Comparison of ENCODE assay signal across 18 cellular contexts in the genomic region with DNA sequence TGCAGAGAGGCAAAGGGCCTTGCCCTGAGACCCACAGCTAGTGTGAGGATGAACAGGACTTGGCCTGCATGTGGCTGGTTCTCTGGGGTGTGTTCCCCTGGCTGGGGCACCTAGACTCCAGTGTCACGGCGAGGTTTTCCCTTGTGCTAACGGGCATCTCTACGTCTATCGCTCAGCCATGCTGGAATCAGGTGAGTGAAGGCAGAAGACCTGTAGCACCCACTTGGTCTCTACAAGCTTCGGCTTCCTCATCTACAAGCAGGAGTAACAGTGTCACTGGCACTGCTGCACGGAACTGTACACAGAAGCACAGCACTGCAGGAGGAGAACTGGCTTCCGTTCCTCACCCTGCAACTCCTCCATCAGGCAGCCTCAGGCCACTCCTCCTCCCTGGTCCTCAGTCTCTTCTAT. TPM values are rescaled to one million over a fixed set of nuclear protein-coding genes. Genes with fewer than 3 reads are reported as not detected.
DNase-seq lines count a peak whose midpoint lies in the region; ATAC-seq and TF ChIP-seq lines count a peak whose summit lies in the region.
"Had no signal": no experiment of that assay in that cellular context is flagged by ENCODE, and none has a peak within 500 bp of the region (broad histone marks: within the 10 kb centered on the region; RNA-seq: fewer than 3 reads in every experiment).

No MANE protein-coding gene starts in this region.

- H3K9me3 ChIP-seq in adrenal gland (replicated peaks in 1 of 3) (no peaks in the 10 kb centered on the region), gastroesophageal sphincter (no peaks in the 10 kb centered on the region), muscle layer of colon (ENCODE audit: low read length) (no peaks in the 10 kb centered on the region), thyroid gland (no peaks in the 10 kb centered on the region)
- no peaks in the 10 kb centered on the region for H3K9me3 ChIP-seq in CD4-positive, alpha-beta memory T cell (ENCODE audit: control insufficient read depth in 1 of 2, low read length in 2 of 2)
- H3K9me3 ChIP-seq: body of pancreas had no signal

- CTCF ChIA-PET in CD4-positive, alpha-beta memory T cell (lab: Charles Lee; ENCODE audit: partially characterized antibody), result no interaction called here

- no peaks in the 10 kb centered on the region for H3K27me3 Mint-ChIP-seq in CD4-positive, alpha-beta memory T cell
- H3K27me3 Mint-ChIP-seq: activated CD4-positive, alpha-beta memory T cell treated with anti-CD3 and anti-CD28 coated beads, Interleukin-2, amount 10 ng/mL, durations not matched to agents 7 days and 5 days; B cell; stimulated activated naive CD8-positive, alpha-beta T cell treated with anti-CD3 and anti-CD28 coated beads, Interleukin-15, Interleukin-2, amounts not matched to agents 100 ng/mL and 50 ng/mL, for 24 hours had no signal

- H3K27ac Mint-ChIP-seq in CD4-positive, alpha-beta memory T cell, result no peak overlapping the region
- H3K27ac Mint-ChIP-seq: activated CD4-positive, alpha-beta memory T cell treated with anti-CD3 and anti-CD28 coated beads, Interleukin-2, amount 10 ng/mL, durations not matched to agents 7 days and 5 days; B cell; natural killer cell; stimulated activated naive CD8-positive, alpha-beta T cell treated with anti-CD3 and anti-CD28 coated beads, Interleukin-15, Interleukin-2, amounts not matched to agents 100 ng/mL and 50 ng/mL, for 24 hours had no signal

- no peaks in the 10 kb centered on the region for H3K27me3 ChIP-seq in adrenal gland
- no peaks in the 10 kb centered on the region for H3K27me3 ChIP-seq in gastroesophageal sphincter
- no peaks in the 10 kb centered on the region for H3K27me3 ChIP-seq in muscle layer of colon (ENCODE audit: control insufficient read depth in 1 of 2, insufficient read depth in 2 of 2, low read length in 2 of 2)
- no peaks in the 10 kb centered on the region for H3K27me3 ChIP-seq in thyroid gland
- H3K27me3 ChIP-seq in CD4-positive, alpha-beta memory T cell (ENCODE audit: insufficient read depth, low read length), result no peaks in the 10 kb centered on the region
- H3K27me3 ChIP-seq: body of pancreas had no signal

- POLR2A ChIA-PET in CD4-positive, alpha-beta memory T cell (lab: Charles Lee; ENCODE audit: partially characterized antibody), result no interaction called here

- TF ChIP-seq CTCF in adrenal gland (IDR thresholded peaks at IDR 0.05), result no peak
- no peak for TF ChIP-seq CTCF in gastroesophageal sphincter (IDR thresholded peaks at IDR 0.05)
- TF ChIP-seq CTCF in thyroid gland (IDR thresholded peaks at IDR 0.05), result no peak

- no peak overlapping the region for H3K4me3 Mint-ChIP-seq in CD4-positive, alpha-beta memory T cell
- H3K4me3 Mint-ChIP-seq: activated CD4-positive, alpha-beta memory T cell treated with anti-CD3 and anti-CD28 coated beads, Interleukin-2, amount 10 ng/mL, durations not matched to agents 7 days and 5 days; B cell; natural killer cell; stimulated activated naive CD8-positive, alpha-beta T cell treated with anti-CD3 and anti-CD28 coated beads, Interleukin-15, Interleukin-2, amounts not matched to agents 100 ng/mL and 50 ng/mL, for 24 hours had no signal

- H3K27ac ChIP-seq in adrenal gland, result peak overlapping the region in 4 of 5 donors; percentile 90 to 99 (median 95)
- H3K27ac ChIP-seq in gastroesophageal sphincter, result peak overlapping the region; percentile 89 to 99 (median 98)
- peak overlapping the region; percentile 99 for H3K27ac ChIP-seq in muscle layer of colon (ENCODE audit: low read depth, low read length)
- H3K27ac ChIP-seq in thyroid gland, result peak overlapping the region; percentile 95 to 100 (median 99)
- no peak overlapping the region for H3K27ac ChIP-seq in CD4-positive, alpha-beta memory T cell (ENCODE audit: low read depth, low read length)

- no peaks in the 10 kb centered on the region for H3K9me3 Mint-ChIP-seq in CD4-positive, alpha-beta memory T cell
- H3K9me3 Mint-ChIP-seq: activated CD4-positive, alpha-beta memory T cell treated with anti-CD3 and anti-CD28 coated beads, Interleukin-2, amount 10 ng/mL, durations not matched to agents 7 days and 5 days; natural killer cell; stimulated activated naive CD8-positive, alpha-beta T cell treated with anti-CD3 and anti-CD28 coated beads, Interleukin-15, Interleukin-2, amounts not matched to agents 100 ng/mL and 50 ng/mL, for 24 hours had no signal

- no peaks in the 10 kb centered on the region for H3K4me1 Mint-ChIP-seq in CD4-positive, alpha-beta memory T cell
- H3K4me1 Mint-ChIP-seq: activated CD4-positive, alpha-beta memory T cell treated with anti-CD3 and anti-CD28 coated beads, Interleukin-2, amount 10 ng/mL, durations not matched to agents 7 days and 5 days; B cell had no signal

- no peak for ATAC-seq in gastroesophageal sphincter
- ATAC-seq in HG02938 (IDR thresholded peaks at IDR 0.05; ENCODE audit: unreplicated experiment), result no peak
- ATAC-seq: body of pancreas had no signal

- WGBS in adrenal gland, 4 donors, result 77 to 92% (median 91%) methylated on average over 3 to 8 of the region's 8 CpGs
- WGBS in gastroesophageal sphincter (ENCODE audit: low coverage in 1 of 2), 2 donors, result 69 to 89% methylated on average over 5 to 7 of the region's 8 CpGs
- 95 to 97% methylated on average over 8 of the region's 8 CpGs for WGBS in thyroid gland, 2 donors

- peak overlapping the region; percentile 15 for H3K9ac ChIP-seq in muscle layer of colon (ENCODE audit: low read length)

- TF ChIP-seq EP300 in gastroesophageal sphincter (IDR thresholded peaks at IDR 0.05), result no peak

- H3K4me1 ChIP-seq in adrenal gland (replicated peaks in 1 of 2) (peaks cover 35 to 77% of the 10 kb centered on the region in 2 donors), gastroesophageal sphincter (peaks cover 15 to 94% (median 51%) of the 10 kb centered on the region in 3 donors), muscle layer of colon (ENCODE audit: insufficient read depth, low read length) (peaks cover 60% of the 10 kb centered on the region), thyroid gland (peaks cover 38 to 53% of the 10 kb centered on the region in 2 donors)
- H3K4me1 ChIP-seq in CD4-positive, alpha-beta memory T cell (ENCODE audit: insufficient read depth, low read length), result no peaks in the 10 kb centered on the region

- H3K36me3 ChIP-seq in adrenal gland (replicated peaks in 1 of 2) (peaks cover 0 to 31% of the 10 kb centered on the region in 2 donors), gastroesophageal sphincter (peaks cover 0 to 57% of the 10 kb centered on the region in 2 donors), muscle layer of colon (ENCODE audit: insufficient read depth, low read length) (peaks cover 63% of the 10 kb centered on the region), thyroid gland (peaks cover 19 to 25% of the 10 kb centered on the region in 2 donors)
- H3K36me3 ChIP-seq in CD4-positive, alpha-beta memory T cell (ENCODE audit: insufficient read depth, low read length), result peaks cover 36% of the 10 kb centered on the region

- H3K4me3 ChIP-seq in adrenal gland (no peak overlapping the region), gastroesophageal sphincter (no peak overlapping the region), muscle layer of colon (ENCODE audit: low read depth in 1 of 2, low read length in 2 of 2) (no peak overlapping the region), thyroid gland (replicated peaks in 1 of 3) (no peak overlapping the region)
- H3K4me3 ChIP-seq in CD4-positive, alpha-beta memory T cell (ENCODE audit: low read length in 2 of 2), result no peak overlapping the region
- H3K4me3 ChIP-seq: body of pancreas had no signal

- TF ChIP-seq POLR2A in adrenal gland (IDR thresholded peaks at IDR 0.05) (no peak), gastroesophageal sphincter (IDR thresholded peaks at IDR 0.05) (no peak), thyroid gland (IDR thresholded peaks at IDR 0.05) (no peak)

- DNase-seq in adrenal gland, result peak in 3 of 7 donors; percentile 10 to 49 (median 13)
- DNase-seq in thyroid gland, result peak in 1 of 2 donors; percentile 4
- DNase-seq in NCI-H748 treated with DMSO at 0.1 percent for 48 hours (lab: John Stamatoyannopoulos, UW), result no peak
- no peak for DNase-seq in GM19240 (ENCODE audit: insufficient read length, low spot score)
- no peak for DNase-seq in CD4-positive, alpha-beta memory T cell
- DNase-seq: activated CD4-positive, alpha-beta memory T cell treated with anti-CD3 and anti-CD28 coated beads, Interleukin-2, amount 10 ng/mL, durations not matched to agents 7 days and 5 days; DMS 273 treated with DMSO at 0.1 percent for 48 hours; H7; Kasumi-1; natural killer cell; NCI-H1930; RPMI8226 had no signal

- intact Hi-C loops in adrenal gland (cut with DNase I), result no loop called here
- intact Hi-C loops in thyroid gland (cut with DNase I), result no loop called here
- intact Hi-C loops in CD4-positive, alpha-beta memory T cell (cut with micrococcal nuclease), result no loop called here

- H3K36me3 Mint-ChIP-seq in CD4-positive, alpha-beta memory T cell, result peaks cover 37 to 45% of the 10 kb centered on the region in 2 donors

RNA-seq across cellular contexts. Expression of a gene that starts 30.6 kb away (rescaled TPM):
- total RNA-seq in adrenal gland (10 to 100 TPM; 33.0 to 50.1 (median 42.9) TPM), gastroesophageal sphincter (10 to 100 TPM; 42.8 to 89.1 (median 61.4) TPM), thyroid gland (10 to 100 TPM; 30.8 to 42.7 (median 41.7) TPM)
- polyA plus RNA-seq in adrenal gland, result 10 to 100 TPM; 23.7 to 44.2 (median 29.2) TPM
- total RNA-seq in CD4-positive, alpha-beta memory T cell, result 10 to 100 TPM; 20.1 TPM
- polyA plus RNA-seq in CD4-positive, alpha-beta memory T cell, result 10 to 100 TPM; 16.7 to 17.5 TPM

RNA-seq across cellular contexts. Expression of a gene that starts 46.7 kb away (rescaled TPM):
- total RNA-seq in adrenal gland (1 to 10 TPM in 3 of 8 donors, under 1 TPM in 5; 0.17 to 1.8 (median 0.51) TPM), gastroesophageal sphincter (10 to 100 TPM in 3 of 4 donors, 1 to 10 TPM in 1; 1.2 to 19.9 (median 15.3) TPM), thyroid gland (under 1 TPM; under 0.01 to 0.42 (median 0.13) TPM)
- under 1 TPM; 0.22 to 0.30 (median 0.24) TPM for polyA plus RNA-seq in adrenal gland
- total RNA-seq in CD4-positive, alpha-beta memory T cell, result under 1 TPM; 0.19 to 0.26 TPM
- polyA plus RNA-seq in CD4-positive, alpha-beta memory T cell, result under 1 TPM; 0.04 to 0.22 TPM
- total RNA-seq: activated CD4-positive, alpha-beta memory T cell treated with anti-CD3 and anti-CD28 coated beads, Interleukin-2, amount 10 ng/mL, durations not matched to agents 7 days and 5 days had no signal
